8 cellular contexts compared by ENCODE assay signal in the genomic region with DNA sequence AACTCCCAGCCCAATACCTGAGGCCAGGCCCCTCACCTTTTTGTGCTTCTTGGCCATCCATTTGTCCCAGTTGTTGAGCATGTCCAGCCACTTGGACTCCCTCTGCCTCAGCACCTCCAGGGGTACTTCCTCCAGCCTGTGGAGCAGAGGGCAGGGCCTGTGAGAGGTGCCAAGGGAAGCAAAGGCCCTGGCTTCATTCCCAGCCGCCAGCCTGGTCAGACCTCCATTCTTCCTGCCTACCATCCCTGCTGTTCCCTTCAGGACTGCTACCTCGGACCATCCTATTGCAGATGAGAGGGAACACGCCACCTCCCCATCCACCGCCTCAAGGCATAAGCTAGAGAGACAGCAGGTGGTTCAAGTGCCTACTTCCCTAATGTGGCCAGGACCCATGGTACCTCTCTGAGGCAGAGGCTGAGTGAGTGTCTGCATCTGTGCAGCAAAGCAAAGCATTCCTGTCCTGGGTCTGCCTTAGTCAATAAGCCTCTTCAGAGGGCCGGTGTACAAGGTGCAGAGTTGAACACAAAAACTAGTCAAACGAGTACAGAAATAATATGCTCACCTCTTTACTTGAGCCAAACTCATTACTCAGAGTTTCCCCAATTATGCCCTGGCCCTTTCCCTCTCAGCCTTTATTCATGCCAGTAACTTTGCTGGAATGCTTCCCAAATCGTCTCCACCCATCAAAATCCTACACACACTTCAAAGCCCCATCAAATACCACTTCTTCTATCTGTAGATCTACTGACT. TPM values are rescaled to one million over a fixed set of nuclear protein-coding genes. Genes with fewer than 3 reads are reported as not detected.
A peak's percentile ranks its signal among the peaks of the same experiment; 100 is the strongest.
DNase-seq lines count a peak whose midpoint lies in the region; ATAC-seq and TF ChIP-seq lines count a peak whose summit lies in the region.

No MANE protein-coding gene starts in this region.

- H3K9me3 ChIP-seq in PC-9 (ENCODE audit: insufficient read depth, low read depth) (no peaks in the 10 kb centered on the region), esophagus muscularis mucosa (no peaks in the 10 kb centered on the region)

- BruUV-seq in PC-9 (replicated peaks; lab: Mats Ljungman, UMichigan), result no TSS peak

- H3K4me3 ChIP-seq in PC-9 (peak overlapping the region; percentile 16; the same call in 1 of the 2 replicates), esophagus muscularis mucosa (peak overlapping the region in 1 of 4 donors; percentile 21), skin epidermis (no peak overlapping the region)

- no peaks in the 10 kb centered on the region for H3K27me3 ChIP-seq in PC-9 (ENCODE audit: insufficient read depth, low read depth)
- no peaks in the 10 kb centered on the region for H3K27me3 ChIP-seq in esophagus muscularis mucosa

- intact Hi-C loops in PC-9 (cut with micrococcal nuclease; ENCODE audit: unreplicated experiment), result no loop called here
- intact Hi-C loops in esophagus muscularis mucosa (cut with DNase I), result no loop called here

- no peak for ATAC-seq in HG03196 (IDR thresholded peaks at IDR 0.05; ENCODE audit: unreplicated experiment)

- DNase-seq in GM13976 (ENCODE audit: low spot score), result peak; percentile 20
- DNase-seq in PC-9, result peak; percentile 62 to 97
- no peak for DNase-seq in esophagus muscularis mucosa (ENCODE audit: extremely low spot score)
- no peak for DNase-seq in mucosa of gallbladder (ENCODE audit: low spot score)
- DNase-seq in RKO (ENCODE audit: low spot score), result no peak
- DNase-seq in superior temporal gyrus (ENCODE audit: extremely low spot score), result no peak

- H3K4me2 ChIP-seq in PC-9, result peak overlapping the region; percentile 75

- CTCF ChIA-PET in PC-9 (lab: Charles Lee), result no interaction called here

- peaks cover 76% of the 10 kb centered on the region for H3F3A ChIP-seq in PC-9 (ENCODE audit: insufficient read depth, low read depth)

- no peak for TF ChIP-seq POLR2A in esophagus muscularis mucosa (IDR thresholded peaks at IDR 0.05; ENCODE audit: low read depth)

- H3K4me1 ChIP-seq in PC-9 (replicated peaks; ENCODE audit: insufficient read depth) (peaks cover 96% of the 10 kb centered on the region), esophagus muscularis mucosa (peaks cover 94 to 99% (median 96%) of the 10 kb centered on the region in 4 donors)

- peak overlapping the region; percentile 95 for H3K27ac ChIP-seq in PC-9
- H3K27ac ChIP-seq in esophagus muscularis mucosa (replicated peaks in 1 of 4), result peak overlapping the region; percentile 76 to 88 (median 84)
- H3K27ac ChIP-seq in skin epidermis, result peak overlapping the region in 20 of 21 experiments; percentile 70 to 97 (median 86)

- H3K9me2 ChIP-seq in PC-9 (ENCODE audit: insufficient read depth), result no peaks in the 10 kb centered on the region

- TF ChIP-seq CTCF in GM13976 (IDR thresholded peaks at IDR 0.05; ENCODE audit: borderline replicate concordance, control extremely low read depth, extremely low read depth, insufficient read depth, missing control alignments), result no peak
- no peak for TF ChIP-seq CTCF in PC-9 (conservative IDR thresholded peaks at IDR 0.05)
- TF ChIP-seq CTCF in esophagus muscularis mucosa (IDR thresholded peaks at IDR 0.05), result no peak

- peaks cover 16% of the 10 kb centered on the region for H3K36me3 ChIP-seq in PC-9 (ENCODE audit: low read depth)
- H3K36me3 ChIP-seq in esophagus muscularis mucosa, result peaks cover 0 to 42% (median 27%) of the 10 kb centered on the region in 4 donors

- H2AFZ ChIP-seq in PC-9, result no peak overlapping the region

- in situ Hi-C loops in GM13976 (cut with MboI; ENCODE audit: low sequenced_read_pairs, unreplicated experiment), result no loop called here

- 61% methylated on average over 7 of the region's 7 CpGs for WGBS in esophagus muscularis mucosa

- no peak for TF ChIP-seq EP300 in esophagus muscularis mucosa (IDR thresholded peaks at IDR 0.05)

- no peaks in the 10 kb centered on the region for H4K20me1 ChIP-seq in PC-9 (ENCODE audit: insufficient read depth)

- POLR2A ChIA-PET in PC-9 (lab: Charles Lee; ENCODE audit: unreplicated experiment), result interaction anchor here (0.6 kb wide), 2 partner anchors 22 to 542 kb away, joined by 4 to 5 read pairs; a partner anchor contains a TSS

- peaks cover 73% of the 10 kb centered on the region for H3K79me2 ChIP-seq in PC-9 (ENCODE audit: low read depth)

RNA-seq across cellular contexts. Expression of a gene that starts 15.4 kb away (rescaled TPM):
- total RNA-seq in PC-9 (2021), result 10.6 and 11.1 TPM in 2 replicates
- total RNA-seq in esophagus muscularis mucosa, result 10 to 100 TPM; 16.5 to 19.4 (median 17.8) TPM
- 19.1 TPM for total RNA-seq in mucosa of gallbladder

RNA-seq across cellular contexts. Expression of a gene that starts 22.1 kb away (rescaled TPM):
- total RNA-seq in PC-9 (2021), result 24.3 and 26.2 TPM in 2 replicates
- 10 to 100 TPM; 29.5 to 40.3 (median 38.0) TPM for total RNA-seq in esophagus muscularis mucosa
- total RNA-seq in mucosa of gallbladder, result 48.4 TPM

RNA-seq across cellular contexts. Expression of a gene that starts 38.0 kb away (rescaled TPM):
- total RNA-seq in PC-9 (2021) (not detected in 2 replicates), esophagus muscularis mucosa (1 to 10 TPM in 1 of 4 donors, under 1 TPM in 1, not detected in 2; 0.57 to 8.3 TPM), mucosa of gallbladder (4.7 TPM)

RNA-seq across cellular contexts. Expression of a gene that starts 52.0 kb away (rescaled TPM):
- 189 and 207 TPM in 2 replicates for total RNA-seq in PC-9 (2021)
- total RNA-seq in esophagus muscularis mucosa, result 10 to 100 TPM; 32.8 to 85.8 (median 60.0) TPM
- 179 TPM for total RNA-seq in mucosa of gallbladder

RNA-seq across cellular contexts. Expression of a gene that starts 52.1 kb away (rescaled TPM):
- 6.2 and 6.8 TPM in 2 replicates for total RNA-seq in PC-9 (2021)
- 1 to 10 TPM; 1.5 to 2.5 (median 1.6) TPM for total RNA-seq in esophagus muscularis mucosa
- 6.5 TPM for total RNA-seq in mucosa of gallbladder

Comparison
In these comparisons a context has a peak if more than half of its experiments do, and no peak if none do; other contexts are left out.
1. DNase-seq: peak in GM13976 (single experiment) and PC-9 (2 of 2); none in esophagus muscularis mucosa (single experiment), mucosa of gallbladder (single experiment), RKO (single experiment) and superior temporal gyrus (single experiment).
2. Peak in every context shown above with its lines, with median percentiles within 50 percentile points of each other: H3K27ac ChIP-seq.